ENCODE assay signal across 8 cellular contexts in genomic region chr11:57667065-57667714, GRCh38. TPM values are rescaled to one million over a fixed set of nuclear protein-coding genes. Genes with fewer than 3 reads are reported as not detected.
DNase-seq lines count a peak whose midpoint lies in the region; ATAC-seq and TF ChIP-seq lines count a peak whose summit lies in the region.

No MANE protein-coding gene starts in this region.

- H3K36me3 Mint-ChIP-seq in activated T-helper 2 cell treated with anti-CD3 and anti-CD28 coated beads, Interferon-gamma antibody, Interleukin-2, Interleukin-4, amounts not matched to agents 10 μg/mL and 5 μg/mL and 100 μg/mL, durations not matched to agents 14 hours and 24 hours and 36 hours (ENCODE audit: low read depth), result peaks cover 30% of the 10 kb centered on the region
- peaks cover 0 to 20% (median 3%) of the 10 kb centered on the region in 3 donors for H3K36me3 Mint-ChIP-seq in naive thymus-derived CD8-positive, alpha-beta T cell
- peaks cover 18 to 19% of the 10 kb centered on the region in 2 donors for H3K36me3 Mint-ChIP-seq in stimulated activated naive B cell treated with anti-CD40 and anti-IgM and Interleukin-4, amounts not matched to agents 10 μg/mL and 1 μg/mL and 100 μg/mL, for 72 hours

- peak overlapping the region; percentile 78 for H3K4me3 ChIP-seq in fibroblast of mammary gland (ENCODE audit: control insufficient read depth, low read depth, low read length)

- DNase-seq in EH (ENCODE audit: low read depth) (peak; percentile 99), GOT3 (lab: John Stamatoyannopoulos, UW) (peak; percentile 94), LHCN-M2 (ENCODE audit: low read depth) (peak; percentile 98), RPMI7951 (ENCODE audit: low read depth) (peak; percentile 98), fibroblast of mammary gland (ENCODE audit: low read depth) (peak; percentile 99)
- peak; percentile 90 for DNase-seq in activated T-helper 2 cell treated with anti-CD3 and anti-CD28 coated beads, Interferon-gamma antibody, Interleukin-2, Interleukin-4, amounts not matched to agents 10 μg/mL and 5 μg/mL and 100 μg/mL, durations not matched to agents 14 hours and 24 hours and 36 hours (ENCODE audit: low spot score)
- peak in 9 of 10 donors; percentile 80 to 99 (median 94) for DNase-seq in naive thymus-derived CD8-positive, alpha-beta T cell
- peak; percentile 92 for DNase-seq in stimulated activated naive B cell treated with anti-CD40 and anti-IgM and Interleukin-4, amounts not matched to agents 10 μg/mL and 1 μg/mL and 100 μg/mL, for 72 hours

- ATAC-seq in naive thymus-derived CD8-positive, alpha-beta T cell, result peak; percentile 71 to 73
- ATAC-seq in stimulated activated naive B cell treated with anti-CD40 and anti-IgM and Interleukin-4, amounts not matched to agents 10 μg/mL and 1 μg/mL and 100 μg/mL, for 72 hours (replicated peaks), result peak; percentile 69 to 73

- H3K4me3 Mint-ChIP-seq in activated T-helper 2 cell treated with anti-CD3 and anti-CD28 coated beads, Interferon-gamma antibody, Interleukin-2, Interleukin-4, amounts not matched to agents 10 μg/mL and 5 μg/mL and 100 μg/mL, durations not matched to agents 14 hours and 24 hours and 36 hours (ENCODE audit: low read depth), result peak overlapping the region; percentile 99
- peak overlapping the region; percentile 88 to 97 (median 92) for H3K4me3 Mint-ChIP-seq in naive thymus-derived CD8-positive, alpha-beta T cell
- H3K4me3 Mint-ChIP-seq in stimulated activated naive B cell treated with anti-CD40 and anti-IgM and Interleukin-4, amounts not matched to agents 10 μg/mL and 1 μg/mL and 100 μg/mL, for 72 hours, result peak overlapping the region; percentile 98 to 99

- intact Hi-C loops in activated T-helper 2 cell treated with anti-CD3 and anti-CD28 coated beads, Interferon-gamma antibody, Interleukin-2, Interleukin-4, amounts not matched to agents 10 μg/mL and 5 μg/mL and 100 μg/mL, durations not matched to agents 14 hours and 24 hours and 36 hours (cut with micrococcal nuclease), result loop anchor here (1.0 to 10.0 kb wide), 10 partner anchors 10 to 1478 kb away; partner anchors contain the start of genes CLP1, FAM111A, MED19 and SELENOH

- peaks cover 29% of the 10 kb centered on the region for H3K4me1 Mint-ChIP-seq in activated T-helper 2 cell treated with anti-CD3 and anti-CD28 coated beads, Interferon-gamma antibody, Interleukin-2, Interleukin-4, amounts not matched to agents 10 μg/mL and 5 μg/mL and 100 μg/mL, durations not matched to agents 14 hours and 24 hours and 36 hours (ENCODE audit: low read depth)
- H3K4me1 Mint-ChIP-seq in naive thymus-derived CD8-positive, alpha-beta T cell, result peaks cover 28 to 53% (median 52%) of the 10 kb centered on the region in 4 donors
- peaks cover 18 to 41% of the 10 kb centered on the region in 2 donors for H3K4me1 Mint-ChIP-seq in stimulated activated naive B cell treated with anti-CD40 and anti-IgM and Interleukin-4, amounts not matched to agents 10 μg/mL and 1 μg/mL and 100 μg/mL, for 72 hours

- H3K27ac Mint-ChIP-seq in activated T-helper 2 cell treated with anti-CD3 and anti-CD28 coated beads, Interferon-gamma antibody, Interleukin-2, Interleukin-4, amounts not matched to agents 10 μg/mL and 5 μg/mL and 100 μg/mL, durations not matched to agents 14 hours and 24 hours and 36 hours, result peak overlapping the region; percentile 99
- peak overlapping the region; percentile 98 to 100 (median 99) for H3K27ac Mint-ChIP-seq in naive thymus-derived CD8-positive, alpha-beta T cell
- peak overlapping the region; percentile 100 for H3K27ac Mint-ChIP-seq in stimulated activated naive B cell treated with anti-CD40 and anti-IgM and Interleukin-4, amounts not matched to agents 10 μg/mL and 1 μg/mL and 100 μg/mL, for 72 hours

- no peak for TF ChIP-seq CTCF in fibroblast of mammary gland (conservative IDR thresholded peaks at IDR 0.05; ENCODE audit: control insufficient read depth, insufficient read depth, low read depth, low read length)

- H3K9me3 Mint-ChIP-seq in activated T-helper 2 cell treated with anti-CD3 and anti-CD28 coated beads, Interferon-gamma antibody, Interleukin-2, Interleukin-4, amounts not matched to agents 10 μg/mL and 5 μg/mL and 100 μg/mL, durations not matched to agents 14 hours and 24 hours and 36 hours, result no peaks in the 10 kb centered on the region
- peaks cover 0 to 3% (median 0%) of the 10 kb centered on the region in 9 donors for H3K9me3 Mint-ChIP-seq in naive thymus-derived CD8-positive, alpha-beta T cell
- no peaks in the 10 kb centered on the region for H3K9me3 Mint-ChIP-seq in stimulated activated naive B cell treated with anti-CD40 and anti-IgM and Interleukin-4, amounts not matched to agents 10 μg/mL and 1 μg/mL and 100 μg/mL, for 72 hours

- POLR2A ChIA-PET in naive thymus-derived CD8-positive, alpha-beta T cell (lab: Charles Lee), result interaction anchor here (0.7 to 2.8 kb wide), 13 partner anchors 10 to 911 kb away, joined by 3 to 27 read pairs (median 5); partner anchors contain the start of genes CLP1, LPXN and SELENOH

- H3K27me3 Mint-ChIP-seq in activated T-helper 2 cell treated with anti-CD3 and anti-CD28 coated beads, Interferon-gamma antibody, Interleukin-2, Interleukin-4, amounts not matched to agents 10 μg/mL and 5 μg/mL and 100 μg/mL, durations not matched to agents 14 hours and 24 hours and 36 hours (ENCODE audit: low read depth), result no peaks in the 10 kb centered on the region
- H3K27me3 Mint-ChIP-seq in naive thymus-derived CD8-positive, alpha-beta T cell, result no peaks in the 10 kb centered on the region
- no peaks in the 10 kb centered on the region for H3K27me3 Mint-ChIP-seq in stimulated activated naive B cell treated with anti-CD40 and anti-IgM and Interleukin-4, amounts not matched to agents 10 μg/mL and 1 μg/mL and 100 μg/mL, for 72 hours

RNA-seq across cellular contexts. Expression of gene ZDHHC5, which starts 0.7 kb away (rescaled TPM):
- 50.3 and 55.1 TPM in 2 replicates for total RNA-seq in LHCN-M2 (2014; rRNA removed)
- polyA plus RNA-seq in LHCN-M2 (2012), result 42.7 TPM
- 21.6 and 22.6 TPM in 2 replicates for total RNA-seq in RPMI7951 (2014; rRNA removed; shearing (Covaris generic))
- total RNA-seq in activated T-helper 2 cell treated with anti-CD3 and anti-CD28 coated beads, Interferon-gamma antibody, Interleukin-2, Interleukin-4, amounts not matched to agents 10 μg/mL and 5 μg/mL and 100 μg/mL, durations not matched to agents 14 hours and 24 hours and 36 hours, result 64.7 and 69.9 TPM in 2 replicates
- 10 to 100 TPM; 75.2 to 78.8 TPM for total RNA-seq in naive thymus-derived CD8-positive, alpha-beta T cell
- polyA plus RNA-seq in naive thymus-derived CD8-positive, alpha-beta T cell, result 10 to 100 TPM; 25.0 to 43.4 (median 26.4) TPM

RNA-seq across cellular contexts. Expression of gene CLP1, which starts 9.6 kb away (rescaled TPM):
- total RNA-seq in LHCN-M2 (2014; rRNA removed), result 25.3 TPM in 2 replicates
- polyA plus RNA-seq in LHCN-M2 (2012), result 11.6 TPM
- 27.2 and 29.0 TPM in 2 replicates for total RNA-seq in RPMI7951 (2014; rRNA removed; shearing (Covaris generic))
- 17.7 and 19.9 TPM in 2 replicates for total RNA-seq in activated T-helper 2 cell treated with anti-CD3 and anti-CD28 coated beads, Interferon-gamma antibody, Interleukin-2, Interleukin-4, amounts not matched to agents 10 μg/mL and 5 μg/mL and 100 μg/mL, durations not matched to agents 14 hours and 24 hours and 36 hours
- 10 to 100 TPM; 13.5 TPM for total RNA-seq in naive thymus-derived CD8-positive, alpha-beta T cell
- polyA plus RNA-seq in naive thymus-derived CD8-positive, alpha-beta T cell, result 10 to 100 TPM in 1 of 3 donors, 1 to 10 TPM in 2; 7.9 to 13.4 (median 9.4) TPM

RNA-seq across cellular contexts. Expression of gene YPEL4, which starts 17.5 kb away (rescaled TPM):
- total RNA-seq in LHCN-M2 (2014; rRNA removed), result 0.32 and 0.46 TPM in 2 replicates
- 0.35 TPM for polyA plus RNA-seq in LHCN-M2 (2012)
- total RNA-seq in RPMI7951 (2014; rRNA removed; shearing (Covaris generic)), result 0.20 and 1.1 TPM in 2 replicates
- 0.37 and 0.64 TPM in 2 replicates for total RNA-seq in activated T-helper 2 cell treated with anti-CD3 and anti-CD28 coated beads, Interferon-gamma antibody, Interleukin-2, Interleukin-4, amounts not matched to agents 10 μg/mL and 5 μg/mL and 100 μg/mL, durations not matched to agents 14 hours and 24 hours and 36 hours
- total RNA-seq in naive thymus-derived CD8-positive, alpha-beta T cell, result 10 to 100 TPM; 12.9 to 14.6 TPM
- under 1 TPM in 1 of 3 donors, not detected in 2; 0.27 TPM for polyA plus RNA-seq in naive thymus-derived CD8-positive, alpha-beta T cell

RNA-seq across cellular contexts. Expression of gene MED19, which starts 44.8 kb away (rescaled TPM):
- 27.2 and 35.0 TPM in 2 replicates for total RNA-seq in LHCN-M2 (2014; rRNA removed)
- polyA plus RNA-seq in LHCN-M2 (2012), result 29.4 TPM
- total RNA-seq in RPMI7951 (2014; rRNA removed; shearing (Covaris generic)), result 37.8 and 38.6 TPM in 2 replicates
- total RNA-seq in activated T-helper 2 cell treated with anti-CD3 and anti-CD28 coated beads, Interferon-gamma antibody, Interleukin-2, Interleukin-4, amounts not matched to agents 10 μg/mL and 5 μg/mL and 100 μg/mL, durations not matched to agents 14 hours and 24 hours and 36 hours, result 13.0 and 14.1 TPM in 2 replicates
- 10 to 100 TPM in 1 of 2 experiments, 1 to 10 TPM in 1; 9.3 to 11.9 TPM for total RNA-seq in naive thymus-derived CD8-positive, alpha-beta T cell
- polyA plus RNA-seq in naive thymus-derived CD8-positive, alpha-beta T cell, result 10 to 100 TPM; 12.8 to 17.4 (median 15.7) TPM

RNA-seq across cellular contexts. Expression of gene TMX2, which starts 45.2 kb away (rescaled TPM):
- total RNA-seq in LHCN-M2 (2014; rRNA removed), result 105 TPM in 2 replicates
- 79.5 TPM for polyA plus RNA-seq in LHCN-M2 (2012)
- 120 and 147 TPM in 2 replicates for total RNA-seq in RPMI7951 (2014; rRNA removed; shearing (Covaris generic))
- total RNA-seq in activated T-helper 2 cell treated with anti-CD3 and anti-CD28 coated beads, Interferon-gamma antibody, Interleukin-2, Interleukin-4, amounts not matched to agents 10 μg/mL and 5 μg/mL and 100 μg/mL, durations not matched to agents 14 hours and 24 hours and 36 hours, result 74.6 and 80.0 TPM in 2 replicates
- 10 to 100 TPM; 56.4 to 58.5 TPM for total RNA-seq in naive thymus-derived CD8-positive, alpha-beta T cell
- polyA plus RNA-seq in naive thymus-derived CD8-positive, alpha-beta T cell, result 10 to 100 TPM; 69.9 to 85.8 (median 82.7) TPM

Comparison
In these comparisons a context has a peak if more than half of its experiments do, and no peak if none do; other contexts are left out.
1. Peak in every context shown above with its lines: DNase-seq, ATAC-seq and H3K4me3 ChIP-seq.